ENCODE assay signal across 6 cellular contexts in genomic region chr1:231459438-231459837, GRCh38. TPM values are rescaled to one million over a fixed set of nuclear protein-coding genes. Genes with fewer than 3 reads are reported as not detected.
DNase-seq lines count a peak whose midpoint lies in the region; ATAC-seq, FAIRE-seq and TF ChIP-seq lines count a peak whose summit lies in the region.
"Not testable (repeated sequence)": the region's sequence is repeated elsewhere in the genome, so short reads cannot be mapped to it uniquely, and the experiment has no call there.

No MANE protein-coding gene starts in this region.

- CTCF ChIA-PET in PC-9 (lab: Charles Lee); WTC11 (lab: Charles Lee): not testable (repeated sequence)

- peak; percentile 10 for DNase-seq in Karpas-422
- DNase-seq in PC-9; WTC11 (ENCODE audit: low spot score): not testable (repeated sequence)
- DNase-seq in trophoblast cell, result peak; percentile 17 to 62

- intact Hi-C loops in PC-9 (cut with micrococcal nuclease; ENCODE audit: unreplicated experiment), result not testable (repeated sequence)

- POLR2A ChIA-PET in PC-9 (lab: Charles Lee; ENCODE audit: unreplicated experiment); WTC11 (lab: Charles Lee): not testable (repeated sequence)

- not testable (repeated sequence) for ATAC-seq in WTC11

- H2BK120ac ChIP-seq in trophoblast cell (ENCODE audit: insufficient read depth, low read length, poor library complexity), result not testable (repeated sequence)

- not testable (repeated sequence) for H4K20me1 ChIP-seq in Karpas-422 (ENCODE audit: insufficient read depth, low read depth, low read length); PC-9 (ENCODE audit: insufficient read depth)

- peaks cover 41% of the 10 kb centered on the region for H3K9me3 Mint-ChIP-seq in WTC11

- not testable (repeated sequence) for H2BK12ac ChIP-seq in trophoblast cell (ENCODE audit: low read length)

- H3K36me3 Mint-ChIP-seq in WTC11, result peaks cover 18% of the 10 kb centered on the region

- H3K27ac Mint-ChIP-seq in WTC11, result not testable (repeated sequence)

- peak; percentile 58 for FAIRE-seq in TTC549 (lab: Jason Lieb, UNC)

- not testable (repeated sequence) for H3K14ac ChIP-seq in trophoblast cell (ENCODE audit: low read length)

- H2BK5ac ChIP-seq in trophoblast cell (ENCODE audit: low read depth, low read length, poor library complexity), result not testable (repeated sequence)

- not testable (repeated sequence) for H3K4me1 ChIP-seq in Karpas-422 (ENCODE audit: low read length); PC-9 (replicated peaks; ENCODE audit: insufficient read depth); trophoblast cell (ENCODE audit: control insufficient read depth in 1 of 2, insufficient read depth in 2 of 2, low read length in 2 of 2)

- H3K79me2 ChIP-seq in Karpas-422 (ENCODE audit: low read length); PC-9 (ENCODE audit: low read depth); trophoblast cell (ENCODE audit: control insufficient read depth, insufficient read depth, low read length, poor library complexity): not testable (repeated sequence)

- H3K4me3 Mint-ChIP-seq in WTC11, result not testable (repeated sequence)

- H3K9me2 ChIP-seq in Karpas-422 (replicated peaks; ENCODE audit: insufficient read depth, low read length); PC-9 (ENCODE audit: insufficient read depth): not testable (repeated sequence)

- not testable (repeated sequence) for TF ChIP-seq CTCF in 22Rv1 (IDR thresholded peaks at IDR 0.05); PC-9 (conservative IDR thresholded peaks at IDR 0.05); WTC11 (IDR thresholded peaks at IDR 0.05)

- not testable (repeated sequence) for H4K8ac ChIP-seq in trophoblast cell (ENCODE audit: low read depth, low read length)

- H3K36me3 ChIP-seq in Karpas-422 (ENCODE audit: insufficient read depth, low read length); PC-9 (ENCODE audit: low read depth); trophoblast cell (ENCODE audit: control insufficient read depth in 1 of 2, insufficient read depth in 2 of 2, low read length in 2 of 2): not testable (repeated sequence)

- not testable (repeated sequence) for H2AK5ac ChIP-seq in trophoblast cell (ENCODE audit: low read length)

- not testable (repeated sequence) for H3K9ac ChIP-seq in Karpas-422 (ENCODE audit: low read length); trophoblast cell (ENCODE audit: low read length)

- not testable (repeated sequence) for H3K27me3 ChIP-seq in Karpas-422 (ENCODE audit: low read length); PC-9 (ENCODE audit: insufficient read depth, low read depth); trophoblast cell (ENCODE audit: insufficient read depth, low read length)

- WGBS in trophoblast cell (ENCODE audit: extremely low coverage, insufficient coverage, insufficient read length), result no CpG with 5 or more reads among the region's 1 CpG

- H2AFZ ChIP-seq in Karpas-422 (ENCODE audit: low read length); trophoblast cell (ENCODE audit: insufficient read depth, low read length, poor library complexity): not testable (repeated sequence)
- peak overlapping the region; percentile 9; the same call in 1 of the 2 replicates for H2AFZ ChIP-seq in PC-9

- peaks cover 13% of the 10 kb centered on the region for H3K4me1 Mint-ChIP-seq in WTC11

- not testable (repeated sequence) for H4K12ac ChIP-seq in trophoblast cell (ENCODE audit: low read depth, low read length)

- H4K91ac ChIP-seq in trophoblast cell (ENCODE audit: low read depth, low read length), result not testable (repeated sequence)

- H3K27ac ChIP-seq in 22Rv1, result peak overlapping the region; percentile 6; the same call in 1 of the 2 replicates
- H3K27ac ChIP-seq in Karpas-422 (ENCODE audit: low read length); PC-9; trophoblast cell (ENCODE audit: low read depth, low read length): not testable (repeated sequence)

- not testable (repeated sequence) for H3K27me3 Mint-ChIP-seq in WTC11 (ENCODE audit: low read depth)

- not testable (repeated sequence) for H3K4me3 ChIP-seq in Karpas-422 (ENCODE audit: low read length); PC-9; trophoblast cell (ENCODE audit: low read depth, low read length)

- not testable (repeated sequence) for H3K79me1 ChIP-seq in trophoblast cell (ENCODE audit: low read length)

- not testable (repeated sequence) for H3K4ac ChIP-seq in trophoblast cell (ENCODE audit: low read depth, low read length)

- H3K9me3 ChIP-seq in Karpas-422 (ENCODE audit: low read length); PC-9 (ENCODE audit: insufficient read depth, low read depth); trophoblast cell (ENCODE audit: insufficient read depth, low read depth, low read length): not testable (repeated sequence)

- not testable (repeated sequence) for H3F3A ChIP-seq in PC-9 (ENCODE audit: insufficient read depth, low read depth)

- not testable (repeated sequence) for H3K18ac ChIP-seq in trophoblast cell (ENCODE audit: low read length)

- not testable (repeated sequence) for H3K23ac ChIP-seq in trophoblast cell (ENCODE audit: low read length)

- not testable (repeated sequence) for BruUV-seq in PC-9 (replicated peaks; lab: Mats Ljungman, UMichigan)

- not testable (repeated sequence) for H3K4me2 ChIP-seq in Karpas-422 (ENCODE audit: low read depth, low read length, poor library complexity, severe bottlenecking); PC-9; trophoblast cell (ENCODE audit: low read length)

TF ChIP-seq in WTC11, 78 proteins besides CTCF, POLR2A, EP300 and RAD21:
- TF ChIP-seq HMGA2 (CRISPR knock-in tag; IDR thresholded peaks at IDR 0.05), result peak; percentile 92

RNA-seq across cellular contexts. Expression of gene EGLN1, which starts 37.4 kb away (rescaled TPM):
- 48.3 and 59.0 TPM in 2 replicates for total RNA-seq in Karpas-422 (2014; rRNA removed; shearing (Covaris generic); ENCODE audit: low replicate concordance)
- 10.9 and 18.8 TPM in 2 replicates for total RNA-seq in PC-9 (2021)
- 13.7 to 17.7 TPM (median 15.3 TPM) in 3 replicates for total RNA-seq in WTC11 (2021)
- polyA plus RNA-seq in trophoblast cell (2013), result 34.1 and 36.0 TPM in 2 replicates
